ENCODE assay signal across 12 cellular contexts in the genomic region with DNA sequence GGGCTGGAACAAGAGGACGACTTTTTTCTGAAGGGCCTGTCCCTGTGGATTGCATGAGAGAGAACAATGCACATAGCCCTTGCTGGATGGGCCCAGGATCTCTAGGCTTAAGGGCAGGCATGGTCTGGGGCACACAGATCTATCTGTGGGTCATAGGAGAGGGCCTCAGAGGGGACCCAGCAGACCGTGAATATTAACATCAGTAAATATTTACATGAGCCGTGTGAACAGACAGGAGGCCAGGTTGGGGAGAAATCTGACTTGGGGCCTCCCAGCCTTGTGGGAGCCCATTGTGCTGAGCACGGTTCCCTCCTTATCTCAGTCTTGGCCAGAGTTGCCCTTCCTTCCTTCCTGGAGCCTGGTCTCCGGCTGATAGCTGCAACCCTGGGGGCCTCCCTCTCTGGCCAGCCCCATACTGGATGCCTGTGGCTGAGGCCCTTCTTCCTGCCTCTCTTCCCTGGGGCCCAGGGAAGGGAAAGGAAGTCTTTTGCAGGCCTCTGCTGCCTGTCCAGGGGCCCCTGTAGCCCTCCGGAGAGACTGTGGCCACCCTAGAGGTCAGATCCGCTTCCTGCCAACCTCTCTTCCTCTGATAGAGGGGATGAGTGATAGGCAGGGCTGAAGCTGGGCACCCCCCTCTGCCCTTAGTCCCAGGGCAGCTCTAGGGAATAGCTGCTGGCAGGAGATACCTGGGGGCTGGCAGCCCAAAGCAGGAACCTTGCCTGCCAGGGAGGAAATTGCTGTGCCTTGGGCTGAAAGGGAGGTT. TPM values are rescaled to one million over a fixed set of nuclear protein-coding genes. Genes with fewer than 3 reads are reported as not detected.
DNase-seq lines count a peak whose midpoint lies in the region; ATAC-seq and TF ChIP-seq lines count a peak whose summit lies in the region.
"Had no signal": no experiment of that assay in that cellular context is flagged by ENCODE, and none has a peak within 500 bp of the region (broad histone marks: within the 10 kb centered on the region; RNA-seq: fewer than 3 reads in every experiment).

No MANE protein-coding gene starts in this region.

- no peaks in the 10 kb centered on the region for H3K9me3 ChIP-seq in right cardiac atrium (ENCODE audit: control insufficient read depth, low read length)

- peaks cover 18% of the 10 kb centered on the region for H3K4me1 Mint-ChIP-seq in GM23338

- intact Hi-C loops in right cardiac atrium (cut with DNase I) = loop anchor here in 1 of 4 donors (5.0 kb wide), 1 partner anchor 48 kb away; no protein-coding TSS in a partner anchor

- no peak overlapping the region for H3K27ac Mint-ChIP-seq in GM23338
- H3K27ac Mint-ChIP-seq: stimulated activated naive CD8-positive, alpha-beta T cell treated with anti-CD3 and anti-CD28 coated beads, Interleukin-15, Interleukin-2, amounts not matched to agents 100 ng/mL and 50 ng/mL, for 24 hours had no signal

- no peak overlapping the region for H3K4me2 ChIP-seq in GM23338

- H3K4me1 ChIP-seq in GM23338 (ENCODE audit: insufficient read depth) (peaks cover 8% of the 10 kb centered on the region; the same call in 1 of the 2 replicates), right cardiac atrium (ENCODE audit: control insufficient read depth, insufficient read depth, low read length) (peaks cover 39% of the 10 kb centered on the region)

- peaks cover 4% of the 10 kb centered on the region for H3K27me3 Mint-ChIP-seq in GM23338 (ENCODE audit: insufficient read depth, low read depth, poor library complexity)
- H3K27me3 Mint-ChIP-seq: stimulated activated naive CD8-positive, alpha-beta T cell treated with anti-CD3 and anti-CD28 coated beads, Interleukin-15, Interleukin-2, amounts not matched to agents 100 ng/mL and 50 ng/mL, for 24 hours had no signal

- H3K27me3 ChIP-seq in GM23338 (ENCODE audit: insufficient read depth) = no peaks in the 10 kb centered on the region
- no peaks in the 10 kb centered on the region for H3K27me3 ChIP-seq in right cardiac atrium (ENCODE audit: control insufficient read depth, insufficient read depth)

- H4K20me1 ChIP-seq in GM23338 (replicated peaks; ENCODE audit: insufficient read depth) = no peaks in the 10 kb centered on the region

- no peaks in the 10 kb centered on the region for H3K36me3 ChIP-seq in GM23338 (ENCODE audit: insufficient read depth)

- 28% methylated on average over 7 of the region's 7 CpGs for WGBS in right cardiac atrium

- H3K27ac ChIP-seq in GM23338 (ENCODE audit: low read depth) = 0 out of 2 replicates have a peak overlapping the region, but pooled peaks have one; percentile 39
- peak overlapping the region; percentile 69 for H3K27ac ChIP-seq in right cardiac atrium (ENCODE audit: low read length)
- H3K27ac ChIP-seq in skin epidermis = peak overlapping the region in 19 of 21 experiments; percentile 16 to 91 (median 59)
- H3K27ac ChIP-seq: SK-N-MC had no signal

- no peak for TF ChIP-seq CTCF in GM23338 (conservative IDR thresholded peaks at IDR 0.05; ENCODE audit: low read depth in 2 of 2)

- no peaks in the 10 kb centered on the region for H3K9me2 ChIP-seq in GM23338 (ENCODE audit: insufficient read depth)

- DNase-seq in GM23338 (ENCODE audit: low spot score) (no peak), amniotic epithelial cell (ENCODE audit: low read depth) (peak; percentile 92), right cardiac atrium (peak; percentile 73 to 88 (median 86)), NCI-H2171 treated with DMSO at 0.1 percent for 48 hours (lab: John Stamatoyannopoulos, UW) (no peak)
- no peak for DNase-seq in activated CD4-positive, alpha-beta T cell treated with anti-CD3 and anti-CD28 coated beads, Interleukin-2, amount 50 U/mL, for 48 hours
- DNase-seq: midbrain had no signal

- no peaks in the 10 kb centered on the region for H3K79me2 ChIP-seq in GM23338 (replicated peaks; ENCODE audit: insufficient read depth)

- H2AFZ ChIP-seq in GM23338 = no peak overlapping the region

- H3F3A ChIP-seq in GM23338 (replicated peaks; ENCODE audit: low read depth) = peaks cover 2% of the 10 kb centered on the region; the same call in 1 of the 2 replicates

- H3K9me3 Mint-ChIP-seq in GM23338 = no peaks in the 10 kb centered on the region
- H3K9me3 Mint-ChIP-seq: stimulated activated naive CD8-positive, alpha-beta T cell treated with anti-CD3 and anti-CD28 coated beads, Interleukin-15, Interleukin-2, amounts not matched to agents 100 ng/mL and 50 ng/mL, for 24 hours had no signal

- ATAC-seq in GM23338 (no peak), right cardiac atrium (peak; percentile 72 to 77), HG03025 (IDR thresholded peaks at IDR 0.05; ENCODE audit: low FRiP score, unreplicated experiment) (no peak), GM21619 (IDR thresholded peaks at IDR 0.05; ENCODE audit: unreplicated experiment) (no peak)
- ATAC-seq: GM12878 had no signal

- H3K4me3 Mint-ChIP-seq in GM23338 = no peak overlapping the region
- H3K4me3 Mint-ChIP-seq: stimulated activated naive CD8-positive, alpha-beta T cell treated with anti-CD3 and anti-CD28 coated beads, Interleukin-15, Interleukin-2, amounts not matched to agents 100 ng/mL and 50 ng/mL, for 24 hours had no signal

- no peaks in the 10 kb centered on the region for H3K36me3 Mint-ChIP-seq in GM23338 (ENCODE audit: low read depth)

- H3K4me3 ChIP-seq in GM23338 (no peak overlapping the region), right cardiac atrium (ENCODE audit: low read length) (no peak overlapping the region), skin epidermis (no peak overlapping the region)
- H3K4me3 ChIP-seq: GM12878, SK-N-MC had no signal

TF ChIP-seq in GM23338, 12 proteins besides CTCF, POLR2A, EP300 and RAD21:
- TF ChIP-seq ZNF331 (CRISPR knock-in tag; IDR thresholded peaks at IDR 0.05; ENCODE audit: low read depth) = no peak
- TF ChIP-seq NANOG (IDR thresholded peaks at IDR 0.05; ENCODE audit: borderline replicate concordance) = no peak
- no peak for TF ChIP-seq ZNF114 (CRISPR knock-in tag; IDR thresholded peaks at IDR 0.05)
- TF ChIP-seq, protein P1, sequence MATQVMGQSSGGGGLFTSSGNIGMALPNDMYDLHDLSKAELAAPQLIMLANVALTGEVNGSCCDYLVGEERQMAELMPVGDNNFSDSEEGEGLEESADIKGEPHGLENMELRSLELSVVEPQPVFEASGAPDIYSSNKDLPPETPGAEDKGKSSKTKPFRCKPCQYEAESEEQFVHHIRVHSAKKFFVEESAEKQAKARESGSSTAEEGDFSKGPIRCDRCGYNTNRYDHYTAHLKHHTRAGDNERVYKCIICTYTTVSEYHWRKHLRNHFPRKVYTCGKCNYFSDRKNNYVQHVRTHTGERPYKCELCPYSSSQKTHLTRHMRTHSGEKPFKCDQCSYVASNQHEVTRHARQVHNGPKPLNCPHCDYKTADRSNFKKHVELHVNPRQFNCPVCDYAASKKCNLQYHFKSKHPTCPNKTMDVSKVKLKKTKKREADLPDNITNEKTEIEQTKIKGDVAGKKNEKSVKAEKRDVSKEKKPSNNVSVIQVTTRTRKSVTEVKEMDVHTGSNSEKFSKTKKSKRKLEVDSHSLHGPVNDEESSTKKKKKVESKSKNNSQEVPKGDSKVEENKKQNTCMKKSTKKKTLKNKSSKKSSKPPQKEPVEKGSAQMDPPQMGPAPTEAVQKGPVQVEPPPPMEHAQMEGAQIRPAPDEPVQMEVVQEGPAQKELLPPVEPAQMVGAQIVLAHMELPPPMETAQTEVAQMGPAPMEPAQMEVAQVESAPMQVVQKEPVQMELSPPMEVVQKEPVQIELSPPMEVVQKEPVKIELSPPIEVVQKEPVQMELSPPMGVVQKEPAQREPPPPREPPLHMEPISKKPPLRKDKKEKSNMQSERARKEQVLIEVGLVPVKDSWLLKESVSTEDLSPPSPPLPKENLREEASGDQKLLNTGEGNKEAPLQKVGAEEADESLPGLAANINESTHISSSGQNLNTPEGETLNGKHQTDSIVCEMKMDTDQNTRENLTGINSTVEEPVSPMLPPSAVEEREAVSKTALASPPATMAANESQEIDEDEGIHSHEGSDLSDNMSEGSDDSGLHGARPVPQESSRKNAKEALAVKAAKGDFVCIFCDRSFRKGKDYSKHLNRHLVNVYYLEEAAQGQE (IDR thresholded peaks at IDR 0.05; ENCODE audit: unreplicated experiment) = no peak
- TF ChIP-seq EZH2 (IDR thresholded peaks at IDR 0.05; ENCODE audit: low read depth, unreplicated experiment) = no peak
- TF ChIP-seq STAT1 (IDR thresholded peaks at IDR 0.05; ENCODE audit: unreplicated experiment) = no peak

RNA-seq across cellular contexts. Expression of a gene that starts 44.5 kb away (rescaled TPM):
- total RNA-seq in GM23338 (2014; rRNA removed; shearing (Covaris generic)) = 33.4 and 36.7 TPM in 2 replicates
- 15.1 and 20.2 TPM in 2 replicates for polyA plus RNA-seq in GM23338 (2016; fragmentation: Nextera tagmentation; extraction: Ambion mirVana)
- total RNA-seq in right cardiac atrium = 100 to 1,000 TPM; 104 to 120 (median 109) TPM
- 71.4 TPM for polyA plus RNA-seq in right cardiac atrium

Comparison
In these comparisons a context has a peak if more than half of its experiments do, and no peak if none do; other contexts are left out.
1. ATAC-seq: peak in right cardiac atrium (2 of 2); none in GM23338 (single experiment), HG03025 (single experiment) and GM21619 (single experiment).
2. DNase-seq: peak in amniotic epithelial cell (single experiment) and right cardiac atrium (3 of 3); none in GM23338 (single experiment), NCI-H2171 treated with DMSO at 0.1 percent for 48 hours (single experiment) and activated CD4-positive, alpha-beta T cell treated with anti-CD3 and anti-CD28 coated beads, Interleukin-2, amount 50 U/mL, for 48 hours (0 of 2).
3. Peak in every context shown above with its lines, with median percentiles within 50 percentile points of each other: H3K27ac ChIP-seq.